Comparison of ENCODE assay signal across 1 cellular context in genomic region chr19:46862504-46862835, GRCh38.
TF ChIP-seq lines count a peak whose summit lies in the region.

No MANE protein-coding gene starts in this region.

TF ChIP-seq in endothelial cell of umbilical vein, 7 proteins besides CTCF, POLR2A, EP300 and RAD21 (continued from another document):
- TF ChIP-seq MAX (IDR thresholded peaks at IDR 0.05; ENCODE audit: insufficient read depth, insufficient read length) (no peak), POLR2AphosphoS5 (IDR thresholded peaks at IDR 0.05; ENCODE audit: insufficient read depth, low read depth, low read length) (no peak), MYC (IDR thresholded peaks at IDR 0.05; ENCODE audit: low read depth, low read length) (no peak), FOS (IDR thresholded peaks at IDR 0.05; ENCODE audit: borderline replicate concordance, insufficient read depth, low read length) (no peak), EZH2 (IDR thresholded peaks at IDR 0.05; ENCODE audit: borderline replicate concordance, low read depth, low read length, severe bottlenecking) (no peak)
